ENCODE assay signal across 21 cellular contexts in the genomic region with DNA sequence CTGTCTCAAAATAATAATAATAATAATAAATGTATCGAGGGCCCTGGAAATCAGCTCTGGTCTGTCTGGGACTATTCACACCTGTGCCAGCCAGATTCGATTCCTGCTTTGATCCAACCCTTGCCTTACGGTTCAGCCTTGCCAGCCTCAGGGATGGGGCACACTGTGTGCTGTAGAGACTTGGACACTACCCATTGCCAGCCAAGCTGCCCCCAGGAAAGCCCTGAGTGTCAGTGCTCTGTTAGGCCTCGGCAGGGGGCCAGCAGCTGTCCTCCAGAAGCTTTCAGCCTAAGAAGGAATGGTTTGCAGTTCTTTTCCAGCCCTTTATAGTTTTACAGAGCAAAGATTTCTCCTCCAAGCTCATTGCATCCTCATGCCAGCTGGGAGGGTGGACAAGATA.
"Had no signal": no experiment of that assay in that cellular context is flagged by ENCODE, and none has a peak within 500 bp of the region (broad histone marks: within the 10 kb centered on the region; RNA-seq: fewer than 3 reads in every experiment).

No MANE protein-coding gene starts in this region.

- H3K79me2 ChIP-seq: hepatocyte had no signal

- H3K27me3 ChIP-seq: cardiac muscle cell, hepatocyte, thyroid gland had no signal

- DNase-seq: activated CD4-positive, alpha-beta T cell treated with anti-CD3 and anti-CD28 coated beads, Interleukin-2, amount 50 U/mL, for 4 hours; activated CD4-positive, CD25-positive, alpha-beta regulatory T cell treated with anti-CD3 and anti-CD28 coated beads, Interleukin-2, amount 50 U/mL, for 72 hours; activated gamma-delta T cell; activated T-cell treated with anti-CD3 and anti-CD28 coated beads, Interleukin-2, amount 50 U/mL, for 24 hours; amniotic stem cell; effector memory CD8-positive, alpha-beta T cell; foreskin fibroblast; stimulated activated CD4-positive, alpha-beta T cell treated with anti-CD3 and anti-CD28 coated beads, Interleukin-4, amount 100 ng/mL, for 1 hour; T-helper 1 cell; T1000; thyroid gland had no signal

- H3K27ac Mint-ChIP-seq: mesothelial cell of epicardium had no signal

- H3K9me3 Mint-ChIP-seq: activated naive CD4-positive, alpha-beta T cell treated with anti-CD3 and anti-CD28 coated beads, Interleukin-2, amount 50 U/mL, for 72 hours; activated T-cell treated with anti-CD3 and anti-CD28 coated beads, Interleukin-2, amount 50 U/mL, for 24 hours; mesothelial cell of epicardium; natural killer cell treated with Interleukin-12 subunit alpha and Interleukin-12 subunit beta and Interleukin-15 and Interleukin-18, amount 100 ng/mL, for 72 hours had no signal

- H2AFZ ChIP-seq: hepatocyte had no signal

- H3K27me3 Mint-ChIP-seq: activated T-cell treated with anti-CD3 and anti-CD28 coated beads, Interleukin-2, amount 50 U/mL, for 24 hours; effector memory CD8-positive, alpha-beta T cell; natural killer cell treated with Interleukin-12 subunit alpha and Interleukin-12 subunit beta and Interleukin-15 and Interleukin-18, amount 100 ng/mL, for 72 hours had no signal

- H3K9me3 ChIP-seq: thyroid gland had no signal

- H3K27ac ChIP-seq: cardiac muscle cell, hepatocyte, thyroid gland had no signal

- H3K36me3 Mint-ChIP-seq: mesothelial cell of epicardium; natural killer cell treated with Interleukin-12 subunit alpha and Interleukin-12 subunit beta and Interleukin-15 and Interleukin-18, amount 100 ng/mL, for 72 hours had no signal

- FAIRE-seq: islet of Langerhans had no signal

- H3K4me2 ChIP-seq: hepatocyte, smooth muscle cell had no signal

- H3K4me3 Mint-ChIP-seq: activated T-cell treated with anti-CD3 and anti-CD28 coated beads, Interleukin-2, amount 50 U/mL, for 24 hours; mesothelial cell of epicardium; natural killer cell treated with Interleukin-12 subunit alpha and Interleukin-12 subunit beta and Interleukin-15 and Interleukin-18, amount 100 ng/mL, for 72 hours had no signal

- H3K4me3 ChIP-seq: cardiac muscle cell, hepatocyte, lung, smooth muscle cell, thyroid gland had no signal

- ATAC-seq: activated naive CD4-positive, alpha-beta T cell treated with anti-CD3 and anti-CD28 coated beads, Interleukin-2, amount 50 U/mL, for 72 hours; effector memory CD8-positive, alpha-beta T cell; natural killer cell treated with Interleukin-12 subunit alpha and Interleukin-12 subunit beta and Interleukin-15 and Interleukin-18, amount 100 ng/mL, for 72 hours; sciatic nerve; SK-N-SH treated with all-trans-retinoic acid at 6 μM for 48 hours had no signal

- H3K36me3 ChIP-seq: cardiac muscle cell, thyroid gland had no signal
